ENCODE assay signal across 10 cellular contexts in the genomic region with DNA sequence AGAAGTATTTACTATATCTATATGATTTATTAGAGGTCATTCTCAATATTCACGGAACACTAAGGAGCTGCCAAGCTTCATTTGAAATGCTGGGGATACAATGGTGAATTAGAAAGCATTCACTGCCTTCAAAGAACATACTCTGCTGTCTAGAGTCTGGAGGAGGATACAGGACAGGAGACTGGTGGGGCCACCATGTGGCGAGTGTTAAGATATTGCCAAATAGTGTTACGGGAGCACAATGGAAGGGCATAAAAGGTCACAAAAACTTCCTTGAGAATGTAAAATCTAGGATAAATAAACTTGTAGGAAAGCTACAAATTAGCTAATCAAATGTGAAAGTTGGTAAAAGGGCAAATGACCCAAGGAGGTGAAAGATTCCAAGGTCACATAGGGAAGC.
DNase-seq lines count a peak whose midpoint lies in the region; TF ChIP-seq lines count a peak whose summit lies in the region.
"Had no signal": no experiment of that assay in that cellular context is flagged by ENCODE, and none has a peak within 500 bp of the region (broad histone marks: within the 10 kb centered on the region; RNA-seq: fewer than 3 reads in every experiment).

No MANE protein-coding gene starts in this region.

- H3K9me3 Mint-ChIP-seq in activated CD4-positive, alpha-beta T cell treated with anti-CD3 and anti-CD28 coated beads, Interleukin-2, amount 10 ng/mL, durations not matched to agents 7 days and 5 days, result no peaks in the 10 kb centered on the region

- H3K27ac ChIP-seq in osteoblast (ENCODE audit: low read depth, low read length), result no peak overlapping the region
- H3K27ac ChIP-seq: left lung, right atrium auricular region had no signal

- H3K4me3 ChIP-seq in LNCaP clone FGC (ENCODE audit: low read depth, low read length), result no peak overlapping the region
- no peak overlapping the region for H3K4me3 ChIP-seq in osteoblast (ENCODE audit: insufficient read depth, low read length)
- H3K4me3 ChIP-seq: left lung, right atrium auricular region had no signal

- no peak overlapping the region for H3K4me3 Mint-ChIP-seq in activated CD4-positive, alpha-beta T cell treated with anti-CD3 and anti-CD28 coated beads, Interleukin-2, amount 10 ng/mL, durations not matched to agents 7 days and 5 days
- H3K4me3 Mint-ChIP-seq: activated naive CD4-positive, alpha-beta T cell treated with anti-CD3 and anti-CD28 coated beads for 36 hours had no signal

- POLR2A ChIA-PET in activated CD4-positive, alpha-beta T cell treated with anti-CD3 and anti-CD28 coated beads, Interleukin-2, amount 10 ng/mL, durations not matched to agents 7 days and 5 days (lab: Charles Lee), result no interaction called here

- no peaks in the 10 kb centered on the region for H3K4me1 Mint-ChIP-seq in activated CD4-positive, alpha-beta T cell treated with anti-CD3 and anti-CD28 coated beads, Interleukin-2, amount 10 ng/mL, durations not matched to agents 7 days and 5 days

- CTCF ChIA-PET in activated CD4-positive, alpha-beta T cell treated with anti-CD3 and anti-CD28 coated beads, Interleukin-2, amount 10 ng/mL, durations not matched to agents 7 days and 5 days (lab: Charles Lee), result interaction anchor here (0.5 to 0.8 kb wide), 2 partner anchors 53 to 1272 kb away, joined by 3 read pairs; no protein-coding TSS in a partner anchor

- H2AFZ ChIP-seq in osteoblast (ENCODE audit: low read length), result no peak overlapping the region

- no peaks in the 10 kb centered on the region for H4K20me1 ChIP-seq in osteoblast (ENCODE audit: insufficient read depth, low read length)

- H3K4me1 ChIP-seq in osteoblast (ENCODE audit: insufficient read depth, low read length), result peaks cover 4% of the 10 kb centered on the region
- H3K4me1 ChIP-seq: left lung, right atrium auricular region had no signal

- H3K36me3 Mint-ChIP-seq in activated CD4-positive, alpha-beta T cell treated with anti-CD3 and anti-CD28 coated beads, Interleukin-2, amount 10 ng/mL, durations not matched to agents 7 days and 5 days (ENCODE audit: low read depth), result no peaks in the 10 kb centered on the region

- H3K27ac Mint-ChIP-seq in activated CD4-positive, alpha-beta T cell treated with anti-CD3 and anti-CD28 coated beads, Interleukin-2, amount 10 ng/mL, durations not matched to agents 7 days and 5 days, result no peak overlapping the region
- H3K27ac Mint-ChIP-seq: activated naive CD4-positive, alpha-beta T cell treated with anti-CD3 and anti-CD28 coated beads for 36 hours had no signal

- H3K27me3 Mint-ChIP-seq in activated CD4-positive, alpha-beta T cell treated with anti-CD3 and anti-CD28 coated beads, Interleukin-2, amount 10 ng/mL, durations not matched to agents 7 days and 5 days, result no peaks in the 10 kb centered on the region

- H3K27me3 ChIP-seq in osteoblast (ENCODE audit: insufficient read depth, low read length), result no peaks in the 10 kb centered on the region
- H3K27me3 ChIP-seq: left lung, right atrium auricular region had no signal

- no peaks in the 10 kb centered on the region for H3K9me3 ChIP-seq in osteoblast (ENCODE audit: low read depth, low read length)
- H3K9me3 ChIP-seq: left lung, right atrium auricular region had no signal

- DNase-seq in ELR (ENCODE audit: low read depth), result peak; percentile 36
- DNase-seq in LNCaP clone FGC (ENCODE audit: low read depth), result no peak
- peak; percentile 71 for DNase-seq in dermis blood vessel endothelial cell
- DNase-seq in osteoblast (ENCODE audit: insufficient read length, low spot score, missing footprints), result peak; percentile 21
- no peak for DNase-seq in SKM-1 treated with dmso at 0.1 percent for 144 hours (lab: John Stamatoyannopoulos, UW; ENCODE audit: unreplicated experiment)
- no peak for DNase-seq in activated CD4-positive, alpha-beta T cell treated with anti-CD3 and anti-CD28 coated beads, Interleukin-2, amount 10 ng/mL, durations not matched to agents 7 days and 5 days
- DNase-seq in NCI-H187 treated with DMSO at 0.1 percent for 48 hours (lab: John Stamatoyannopoulos, UW), result no peak
- DNase-seq: activated naive CD4-positive, alpha-beta T cell treated with anti-CD3 and anti-CD28 coated beads for 36 hours; left lung had no signal

- H3K79me2 ChIP-seq in osteoblast (ENCODE audit: insufficient read depth, low read length), result no peaks in the 10 kb centered on the region

- H3K4me2 ChIP-seq in osteoblast (ENCODE audit: insufficient read depth, low read length), result no peak overlapping the region

- TF ChIP-seq CTCF in LNCaP clone FGC (IDR thresholded peaks at IDR 0.05; ENCODE audit: control insufficient read depth, extremely low read depth, insufficient read depth) (peak; percentile 44), osteoblast (IDR thresholded peaks at IDR 0.05; ENCODE audit: extremely low read depth, low read depth, low read length) (peak; percentile 30)

- no peaks in the 10 kb centered on the region for H3K36me3 ChIP-seq in osteoblast (ENCODE audit: insufficient read depth, low read length)
- H3K36me3 ChIP-seq: left lung, right atrium auricular region had no signal

Comparison
In these comparisons a context has a peak if more than half of its experiments do, and no peak if none do; other contexts are left out.
1. DNase-seq: peak in ELR (single experiment), dermis blood vessel endothelial cell (single experiment) and osteoblast (single experiment); none in LNCaP clone FGC (single experiment), SKM-1 treated with dmso at 0.1 percent for 144 hours (single experiment), activated CD4-positive, alpha-beta T cell treated with anti-CD3 and anti-CD28 coated beads, Interleukin-2, amount 10 ng/mL, durations not matched to agents 7 days and 5 days (single experiment) and NCI-H187 treated with DMSO at 0.1 percent for 48 hours (single experiment).